In genomic region chr1:243589286-243589685, GRCh38 we compare ENCODE assay signal across 8 cellular contexts.
DNase-seq lines count a peak whose midpoint lies in the region; ATAC-seq and TF ChIP-seq lines count a peak whose summit lies in the region.
"Not testable (repeated sequence)": the region's sequence is repeated elsewhere in the genome, so short reads cannot be mapped to it uniquely, and the experiment has no call there.

No MANE protein-coding gene starts in this region.

- H3K36me3 ChIP-seq in HEK293 (ENCODE audit: control insufficient read depth in 2 of 2, insufficient read depth in 1 of 2, low read length in 2 of 2); KMS-11 (ENCODE audit: insufficient read depth): not testable (repeated sequence)

- not testable (repeated sequence) for H3K27me3 ChIP-seq in KMS-11 (ENCODE audit: insufficient read depth, low read depth)

- peak; percentile 11 for DNase-seq in myocyte (ENCODE audit: low read depth)

- not testable (repeated sequence) for H3K9me3 ChIP-seq in HEK293 (ENCODE audit: control insufficient read depth, insufficient read depth, low read depth, low read length)

- POLR2A ChIA-PET in HEK293 (lab: Yijun Ruan, JAX) = not testable (repeated sequence)

- ATAC-seq in GM18498 (IDR thresholded peaks at IDR 0.05; ENCODE audit: unreplicated experiment) (peak; percentile 86), GM18909 (IDR thresholded peaks at IDR 0.05; ENCODE audit: poor library complexity, unreplicated experiment) (peak; percentile 72), GM21360 (IDR thresholded peaks at IDR 0.05; ENCODE audit: unreplicated experiment) (peak; percentile 76), HG02970 (IDR thresholded peaks at IDR 0.05; ENCODE audit: low FRiP score, unreplicated experiment) (peak; percentile 75), HG03196 (IDR thresholded peaks at IDR 0.05; ENCODE audit: unreplicated experiment) (peak; percentile 70)

- H2AFZ ChIP-seq in KMS-11 (ENCODE audit: low read depth) = not testable (repeated sequence)

- CTCF ChIA-PET in HEK293 (lab: Yijun Ruan, JAX) = not testable (repeated sequence)

- H3K79me2 ChIP-seq in KMS-11 (ENCODE audit: insufficient read depth, low read depth) = not testable (repeated sequence)

- H3K27ac ChIP-seq in HEK293 (ENCODE audit: extremely low read depth, low read depth, low read length) = not testable (repeated sequence)
- H3K27ac ChIP-seq in KMS-11 = peak overlapping the region; percentile 80

- H3K9ac ChIP-seq in KMS-11 = peak overlapping the region; percentile 51; the same call in 1 of the 2 replicates

- H3K4me1 ChIP-seq in HEK293 (ENCODE audit: control insufficient read depth, insufficient read depth, low read length) = not testable (repeated sequence)
- H3K4me1 ChIP-seq in KMS-11 (ENCODE audit: low read depth, poor library complexity, severe bottlenecking) = peaks cover 84% of the 10 kb centered on the region

- H3K4me3 ChIP-seq in HEK293 (ENCODE audit: low read depth, low read length); KMS-11 (IDR thresholded peaks at IDR 0.05; ENCODE audit: insufficient read depth, low read depth, low read length): not testable (repeated sequence)

- H3K4me2 ChIP-seq in KMS-11 = peak overlapping the region; percentile 76

- not testable (repeated sequence) for H4K20me1 ChIP-seq in KMS-11 (ENCODE audit: insufficient read depth)

- TF ChIP-seq CTCF in HEK293 (tag by site-specific recombination; IDR thresholded peaks at IDR 0.05); KMS-11 (conservative IDR thresholded peaks at IDR 0.05; ENCODE audit: low read depth, low read length): not testable (repeated sequence)

TF ChIP-seq in HEK293, 187 proteins besides CTCF, POLR2A, EP300 and RAD21:
- TF ChIP-seq ZNF362 (tag by site-specific recombination; IDR thresholded peaks at IDR 0.05) = peak; percentile 42; the same call in 1 of the 2 replicates
